In the genomic region with DNA sequence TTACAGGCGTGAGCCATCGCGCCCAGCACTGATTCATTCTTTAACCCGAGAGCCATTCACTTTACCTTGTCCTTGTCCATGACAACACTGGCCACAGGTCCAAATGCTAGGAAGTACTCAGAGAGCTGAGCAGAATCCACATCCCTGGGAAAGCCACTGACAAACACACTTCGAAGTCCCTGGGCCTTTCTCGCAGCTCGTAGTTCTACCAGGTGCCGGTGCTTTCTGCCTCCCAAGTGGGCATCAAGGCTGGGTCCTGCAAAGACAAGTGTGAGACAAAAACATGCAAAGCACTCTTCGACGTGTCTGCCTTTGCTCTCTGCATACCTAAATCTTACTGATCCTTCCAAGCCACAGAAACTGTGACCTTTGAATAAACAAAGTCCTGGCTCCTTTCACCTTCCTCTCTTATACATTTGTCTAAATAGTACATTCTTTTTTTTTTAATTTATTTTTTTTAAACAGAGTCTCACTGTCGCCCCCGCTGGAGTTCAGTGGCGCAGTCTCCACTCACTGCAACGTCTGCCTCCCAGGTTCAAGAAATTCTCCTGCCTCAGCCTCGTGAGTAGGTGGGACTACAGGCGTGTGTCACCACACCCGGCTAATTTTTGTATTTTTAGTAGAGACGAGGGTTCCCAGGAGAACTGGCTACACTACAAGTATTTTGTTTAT, we compare ENCODE assay signal across 1 cellular context.
A peak's percentile ranks its signal among the peaks of the same experiment; 100 is the strongest.
TF ChIP-seq lines count a peak whose summit lies in the region.

No MANE protein-coding gene starts in this region.

TF ChIP-seq in HEK293, 187 proteins besides CTCF, POLR2A, EP300 and RAD21 (continued from another document):
- TF ChIP-seq, protein P1, sequence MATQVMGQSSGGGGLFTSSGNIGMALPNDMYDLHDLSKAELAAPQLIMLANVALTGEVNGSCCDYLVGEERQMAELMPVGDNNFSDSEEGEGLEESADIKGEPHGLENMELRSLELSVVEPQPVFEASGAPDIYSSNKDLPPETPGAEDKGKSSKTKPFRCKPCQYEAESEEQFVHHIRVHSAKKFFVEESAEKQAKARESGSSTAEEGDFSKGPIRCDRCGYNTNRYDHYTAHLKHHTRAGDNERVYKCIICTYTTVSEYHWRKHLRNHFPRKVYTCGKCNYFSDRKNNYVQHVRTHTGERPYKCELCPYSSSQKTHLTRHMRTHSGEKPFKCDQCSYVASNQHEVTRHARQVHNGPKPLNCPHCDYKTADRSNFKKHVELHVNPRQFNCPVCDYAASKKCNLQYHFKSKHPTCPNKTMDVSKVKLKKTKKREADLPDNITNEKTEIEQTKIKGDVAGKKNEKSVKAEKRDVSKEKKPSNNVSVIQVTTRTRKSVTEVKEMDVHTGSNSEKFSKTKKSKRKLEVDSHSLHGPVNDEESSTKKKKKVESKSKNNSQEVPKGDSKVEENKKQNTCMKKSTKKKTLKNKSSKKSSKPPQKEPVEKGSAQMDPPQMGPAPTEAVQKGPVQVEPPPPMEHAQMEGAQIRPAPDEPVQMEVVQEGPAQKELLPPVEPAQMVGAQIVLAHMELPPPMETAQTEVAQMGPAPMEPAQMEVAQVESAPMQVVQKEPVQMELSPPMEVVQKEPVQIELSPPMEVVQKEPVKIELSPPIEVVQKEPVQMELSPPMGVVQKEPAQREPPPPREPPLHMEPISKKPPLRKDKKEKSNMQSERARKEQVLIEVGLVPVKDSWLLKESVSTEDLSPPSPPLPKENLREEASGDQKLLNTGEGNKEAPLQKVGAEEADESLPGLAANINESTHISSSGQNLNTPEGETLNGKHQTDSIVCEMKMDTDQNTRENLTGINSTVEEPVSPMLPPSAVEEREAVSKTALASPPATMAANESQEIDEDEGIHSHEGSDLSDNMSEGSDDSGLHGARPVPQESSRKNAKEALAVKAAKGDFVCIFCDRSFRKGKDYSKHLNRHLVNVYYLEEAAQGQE (tag by site-specific recombination; IDR thresholded peaks at IDR 0.05): no peak
- TF ChIP-seq, protein P2, sequence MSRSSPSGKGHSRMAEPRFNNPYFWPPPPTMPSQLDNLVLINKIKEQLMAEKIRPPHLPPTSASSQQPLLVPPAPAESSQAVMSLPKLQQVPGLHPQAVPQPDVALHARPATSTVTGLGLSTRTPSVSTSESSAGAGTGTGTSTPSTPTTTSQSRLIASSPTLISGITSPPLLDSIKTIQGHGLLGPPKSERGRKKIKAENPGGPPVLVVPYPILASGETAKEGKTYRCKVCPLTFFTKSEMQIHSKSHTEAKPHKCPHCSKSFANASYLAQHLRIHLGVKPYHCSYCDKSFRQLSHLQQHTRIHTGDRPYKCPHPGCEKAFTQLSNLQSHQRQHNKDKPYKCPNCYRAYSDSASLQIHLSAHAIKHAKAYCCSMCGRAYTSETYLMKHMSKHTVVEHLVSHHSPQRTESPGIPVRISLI (tag by site-specific recombination; IDR thresholded peaks at IDR 0.05): peak; percentile 32; the same call in 1 of the 2 replicates
- TF ChIP-seq, protein P3, sequence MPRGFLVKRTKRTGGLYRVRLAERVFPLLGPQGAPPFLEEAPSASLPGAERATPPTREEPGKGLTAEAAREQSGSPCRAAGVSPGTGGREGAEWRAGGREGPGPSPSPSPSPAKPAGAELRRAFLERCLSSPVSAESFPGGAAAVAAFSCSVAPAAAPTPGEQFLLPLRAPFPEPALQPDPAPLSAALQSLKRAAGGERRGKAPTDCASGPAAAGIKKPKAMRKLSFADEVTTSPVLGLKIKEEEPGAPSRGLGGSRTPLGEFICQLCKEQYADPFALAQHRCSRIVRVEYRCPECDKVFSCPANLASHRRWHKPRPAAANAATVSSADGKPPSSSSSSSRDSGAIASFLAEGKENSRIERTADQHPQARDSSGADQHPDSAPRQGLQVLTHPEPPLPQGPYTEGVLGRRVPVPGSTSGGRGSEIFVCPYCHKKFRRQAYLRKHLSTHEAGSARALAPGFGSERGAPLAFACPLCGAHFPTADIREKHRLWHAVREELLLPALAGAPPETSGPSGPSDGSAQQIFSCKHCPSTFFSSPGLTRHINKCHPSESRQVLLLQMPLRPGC (tag by site-specific recombination; IDR thresholded peaks at IDR 0.05): no peak
- TF ChIP-seq ZNF221 (tag by site-specific recombination; IDR thresholded peaks at IDR 0.05; ENCODE audit: borderline replicate concordance) (no peak), ZFHX2 (tag by site-specific recombination; conservative IDR thresholded peaks at IDR 0.05) (no peak), PRDM1 (tag by site-specific recombination; IDR thresholded peaks at IDR 0.05) (no peak), ZNF350 (tag by site-specific recombination; IDR thresholded peaks at IDR 0.05) (no peak)
